ENCODE assay signal across 21 cellular contexts in the genomic region with DNA sequence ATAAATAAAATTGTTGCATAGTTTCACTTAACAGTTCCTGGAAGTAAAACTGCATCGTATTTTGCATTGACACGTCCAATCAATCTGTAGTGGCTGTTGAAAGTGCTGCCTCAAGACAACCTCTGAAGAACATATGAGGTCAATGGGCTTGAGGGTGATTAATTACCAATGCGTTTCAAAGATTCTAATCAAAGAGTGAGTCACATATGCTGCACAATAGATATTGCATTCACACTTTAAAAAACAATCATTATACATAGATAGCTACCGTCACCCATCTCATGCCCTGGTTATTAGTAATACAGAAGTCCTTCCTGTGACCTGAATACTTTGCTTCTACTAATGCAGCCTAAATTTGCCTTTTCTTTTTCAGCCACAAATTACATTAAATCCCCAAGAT.
"Had no signal": no experiment of that assay in that cellular context is flagged by ENCODE, and none has a peak within 500 bp of the region (broad histone marks: within the 10 kb centered on the region; RNA-seq: fewer than 3 reads in every experiment).

No MANE protein-coding gene starts in this region.

- H3K4me2 ChIP-seq: hepatocyte, neural progenitor cell had no signal

- FAIRE-seq: islet of Langerhans had no signal

- H3K27ac Mint-ChIP-seq: mesothelial cell of epicardium; natural killer cell treated with Interleukin-12 subunit alpha and Interleukin-12 subunit beta and Interleukin-15 and Interleukin-18, amount 100 ng/mL, for 72 hours; neural progenitor cell; stimulated activated naive B cell treated with anti-CD40 and anti-IgM and Interleukin-4, amounts not matched to agents 10 μg/mL and 1 μg/mL and 100 μg/mL, for 72 hours had no signal

- H3K4me3 ChIP-seq: colonic mucosa, esophagus muscularis mucosa, gastroesophageal sphincter, hepatocyte, neural progenitor cell, psoas muscle, spleen, stomach had no signal

- DNase-seq: cerebellar nuclear complex; colonic mucosa; effector CD4-positive, alpha-beta T cell; occipital lobe; psoas muscle; spleen; stimulated activated CD4-positive, alpha-beta T cell treated with anti-CD3 and anti-CD28 coated beads, Interleukin-15, amount 100 ng/mL, for 24 hours; stimulated activated CD4-positive, alpha-beta T cell treated with anti-CD3 and anti-CD28 coated beads, Interleukin-1b, Interleukin-23, amount 100 ng/mL, for 48 hours; stimulated activated CD4-positive, alpha-beta T cell treated with anti-CD3 and anti-CD28 coated beads, Interleukin-4, amount 100 ng/mL, for 4 hours; stimulated activated naive B cell treated with anti-CD40 and anti-IgM and Interleukin-4, amounts not matched to agents 10 μg/mL and 1 μg/mL and 100 μg/mL, for 72 hours; stomach; substantia nigra; trophoblast cell had no signal

- H3K36me3 Mint-ChIP-seq: mesothelial cell of epicardium; natural killer cell treated with Interleukin-12 subunit alpha and Interleukin-12 subunit beta and Interleukin-15 and Interleukin-18, amount 100 ng/mL, for 72 hours; neural progenitor cell; stimulated activated naive B cell treated with anti-CD40 and anti-IgM and Interleukin-4, amounts not matched to agents 10 μg/mL and 1 μg/mL and 100 μg/mL, for 72 hours had no signal

- H3K4me1 Mint-ChIP-seq: neural progenitor cell; stimulated activated naive B cell treated with anti-CD40 and anti-IgM and Interleukin-4, amounts not matched to agents 10 μg/mL and 1 μg/mL and 100 μg/mL, for 72 hours had no signal

- H3K27me3 ChIP-seq: colonic mucosa, esophagus muscularis mucosa, gastroesophageal sphincter, hepatocyte, neural progenitor cell, spleen, stomach had no signal

- H3K79me2 ChIP-seq: hepatocyte had no signal

- H3K9me3 ChIP-seq: colonic mucosa, esophagus muscularis mucosa, gastroesophageal sphincter, psoas muscle, spleen, stomach had no signal

- H3K9me3 Mint-ChIP-seq: mesothelial cell of epicardium, neural progenitor cell had no signal

- H2AFZ ChIP-seq: hepatocyte, neural progenitor cell had no signal

- H3K27me3 Mint-ChIP-seq: natural killer cell treated with Interleukin-12 subunit alpha and Interleukin-12 subunit beta and Interleukin-15 and Interleukin-18, amount 100 ng/mL, for 72 hours; stimulated activated naive B cell treated with anti-CD40 and anti-IgM and Interleukin-4, amounts not matched to agents 10 μg/mL and 1 μg/mL and 100 μg/mL, for 72 hours had no signal

- H3K36me3 ChIP-seq: colonic mucosa, esophagus muscularis mucosa, gastroesophageal sphincter, neural progenitor cell, spleen, stomach had no signal

- H3K4me1 ChIP-seq: colonic mucosa, esophagus muscularis mucosa, gastroesophageal sphincter, neural progenitor cell, psoas muscle, spleen, stomach had no signal

- H3K27ac ChIP-seq: colonic mucosa, epithelial cell of prostate, esophagus muscularis mucosa, gastroesophageal sphincter, hepatocyte, neural progenitor cell, psoas muscle, spleen, stomach had no signal

- H3K4me3 Mint-ChIP-seq: mesothelial cell of epicardium; natural killer cell treated with Interleukin-12 subunit alpha and Interleukin-12 subunit beta and Interleukin-15 and Interleukin-18, amount 100 ng/mL, for 72 hours; neural progenitor cell; stimulated activated naive B cell treated with anti-CD40 and anti-IgM and Interleukin-4, amounts not matched to agents 10 μg/mL and 1 μg/mL and 100 μg/mL, for 72 hours had no signal
